In the genomic region with DNA sequence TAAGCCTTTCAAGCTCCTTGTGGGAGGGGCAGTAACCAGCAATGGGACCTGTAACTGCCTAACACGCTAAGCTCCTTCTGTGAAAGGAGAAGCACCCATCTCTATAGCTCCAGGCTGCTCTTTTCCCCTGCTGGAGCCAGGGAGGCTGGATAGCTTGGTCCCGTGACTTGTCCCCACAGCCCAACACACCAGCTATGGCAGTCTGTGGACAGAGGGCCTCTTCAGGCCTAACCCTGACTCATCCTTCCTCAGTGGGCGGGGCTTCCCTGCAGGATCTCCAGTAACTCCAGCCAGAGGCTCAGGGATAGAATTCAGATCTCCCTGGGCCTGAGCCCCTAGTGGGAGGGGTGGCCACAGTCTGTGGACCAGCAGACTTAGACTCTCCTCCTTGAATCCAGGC, we compare ENCODE assay signal across 2 cellular contexts.
TF ChIP-seq lines count a peak whose summit lies in the region.

No MANE protein-coding gene starts in this region.

TF ChIP-seq in GM23338, 12 proteins besides CTCF, POLR2A, EP300 and RAD21:
- TF ChIP-seq, protein P1, sequence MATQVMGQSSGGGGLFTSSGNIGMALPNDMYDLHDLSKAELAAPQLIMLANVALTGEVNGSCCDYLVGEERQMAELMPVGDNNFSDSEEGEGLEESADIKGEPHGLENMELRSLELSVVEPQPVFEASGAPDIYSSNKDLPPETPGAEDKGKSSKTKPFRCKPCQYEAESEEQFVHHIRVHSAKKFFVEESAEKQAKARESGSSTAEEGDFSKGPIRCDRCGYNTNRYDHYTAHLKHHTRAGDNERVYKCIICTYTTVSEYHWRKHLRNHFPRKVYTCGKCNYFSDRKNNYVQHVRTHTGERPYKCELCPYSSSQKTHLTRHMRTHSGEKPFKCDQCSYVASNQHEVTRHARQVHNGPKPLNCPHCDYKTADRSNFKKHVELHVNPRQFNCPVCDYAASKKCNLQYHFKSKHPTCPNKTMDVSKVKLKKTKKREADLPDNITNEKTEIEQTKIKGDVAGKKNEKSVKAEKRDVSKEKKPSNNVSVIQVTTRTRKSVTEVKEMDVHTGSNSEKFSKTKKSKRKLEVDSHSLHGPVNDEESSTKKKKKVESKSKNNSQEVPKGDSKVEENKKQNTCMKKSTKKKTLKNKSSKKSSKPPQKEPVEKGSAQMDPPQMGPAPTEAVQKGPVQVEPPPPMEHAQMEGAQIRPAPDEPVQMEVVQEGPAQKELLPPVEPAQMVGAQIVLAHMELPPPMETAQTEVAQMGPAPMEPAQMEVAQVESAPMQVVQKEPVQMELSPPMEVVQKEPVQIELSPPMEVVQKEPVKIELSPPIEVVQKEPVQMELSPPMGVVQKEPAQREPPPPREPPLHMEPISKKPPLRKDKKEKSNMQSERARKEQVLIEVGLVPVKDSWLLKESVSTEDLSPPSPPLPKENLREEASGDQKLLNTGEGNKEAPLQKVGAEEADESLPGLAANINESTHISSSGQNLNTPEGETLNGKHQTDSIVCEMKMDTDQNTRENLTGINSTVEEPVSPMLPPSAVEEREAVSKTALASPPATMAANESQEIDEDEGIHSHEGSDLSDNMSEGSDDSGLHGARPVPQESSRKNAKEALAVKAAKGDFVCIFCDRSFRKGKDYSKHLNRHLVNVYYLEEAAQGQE (IDR thresholded peaks at IDR 0.05; ENCODE audit: unreplicated experiment): no peak
- no peak for TF ChIP-seq ZNF462 (CRISPR knock-in tag; IDR thresholded peaks at IDR 0.05)
- TF ChIP-seq EZH2phosphoT487 (IDR thresholded peaks at IDR 0.05; ENCODE audit: unreplicated experiment): no peak
- TF ChIP-seq POLR2AphosphoS5 (IDR thresholded peaks at IDR 0.05; ENCODE audit: low read depth): no peak
- no peak for TF ChIP-seq CREB1 (CRISPR knock-in tag; IDR thresholded peaks at IDR 0.05; ENCODE audit: low read depth)
- no peak for TF ChIP-seq ETS1 (IDR thresholded peaks at IDR 0.05)
- TF ChIP-seq STAT1 (IDR thresholded peaks at IDR 0.05; ENCODE audit: unreplicated experiment): no peak

TF ChIP-seq in K562, 482 proteins besides CTCF, POLR2A, EP300 and RAD21:
- TF ChIP-seq RBFOX2 (IDR thresholded peaks at IDR 0.05; ENCODE audit: low read depth, low read length) (0 out of 2 replicates have a peak, but pooled peaks have one; percentile 8), ZNF175 (CRISPR knock-in tag; IDR thresholded peaks at IDR 0.05; ENCODE audit: low read depth) (no peak), ARNT (IDR thresholded peaks at IDR 0.05) (no peak)
